In the genomic region with DNA sequence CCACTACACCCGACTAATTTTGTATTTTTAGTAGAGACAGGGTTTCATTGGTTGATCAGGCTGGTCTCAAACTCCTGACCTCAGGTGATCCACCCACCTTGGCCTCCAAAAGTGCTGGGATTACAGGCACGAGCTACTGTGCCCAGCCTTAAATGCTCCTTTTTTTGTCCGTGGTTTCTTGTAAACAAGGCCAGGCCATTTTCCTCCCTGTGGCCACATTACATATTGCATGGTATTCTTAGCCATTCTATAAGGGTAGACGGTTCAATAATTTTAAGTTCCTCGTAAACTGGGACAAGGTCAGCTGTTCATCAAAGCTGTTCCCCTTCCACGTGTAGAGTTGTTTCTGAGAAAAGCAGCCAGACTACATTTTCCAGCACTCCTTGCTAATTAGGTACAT, we compare ENCODE assay signal across 9 cellular contexts. TPM values are rescaled to one million over a fixed set of nuclear protein-coding genes. Genes with fewer than 3 reads are reported as not detected.
DNase-seq lines count a peak whose midpoint lies in the region; ATAC-seq and TF ChIP-seq lines count a peak whose summit lies in the region.
"Had no signal": no experiment of that assay in that cellular context is flagged by ENCODE, and none has a peak within 500 bp of the region (broad histone marks: within the 10 kb centered on the region; RNA-seq: fewer than 3 reads in every experiment).

No MANE protein-coding gene starts in this region.

- TF ChIP-seq CTCF in colonic mucosa (IDR thresholded peaks at IDR 0.05) (peak; percentile 16), retinal pigment epithelial cell (conservative IDR thresholded peaks at IDR 0.05; ENCODE audit: low read depth, low read length) (peak; percentile 52)

- H3K4me3 ChIP-seq in colonic mucosa: no peak overlapping the region
- H3K4me3 ChIP-seq in retinal pigment epithelial cell (ENCODE audit: low read length): no peak overlapping the region

- intact Hi-C loops in colonic mucosa (cut with DNase I): no loop called here

- H3K4me1 ChIP-seq in colonic mucosa: no peaks in the 10 kb centered on the region

- DNase-seq in DMS 273 (lab: John Stamatoyannopoulos, UW; ENCODE audit: unreplicated experiment) (peak; percentile 59), DMS 273 treated with DMSO at 0.1 percent for 48 hours (lab: John Stamatoyannopoulos, UW) (no peak), NAMALWA (ENCODE audit: low spot score) (peak; percentile 47), colonic mucosa (no peak), retinal pigment epithelial cell (ENCODE audit: low read depth) (no peak), NCI-H1092 treated with DMSO at 0.1 percent for 48 hours (lab: John Stamatoyannopoulos, UW) (no peak)
- no peak for DNase-seq in activated T-cell treated with anti-CD3 and anti-CD28 coated beads, Interleukin-2, amount 50 U/mL, for 72 hours
- DNase-seq: WERI-Rb-1 had no signal

- H3K9me3 ChIP-seq in colonic mucosa: no peaks in the 10 kb centered on the region

- H3K9me3 Mint-ChIP-seq in activated T-cell treated with anti-CD3 and anti-CD28 coated beads, Interleukin-2, amount 50 U/mL, for 72 hours: peaks cover 0 to 2% of the 10 kb centered on the region in 2 donors

- ATAC-seq in activated T-cell treated with anti-CD3 and anti-CD28 coated beads, Interleukin-2, amount 50 U/mL, for 72 hours (replicated peaks in 1 of 2): no peak
- no peak for ATAC-seq in GM18907 (IDR thresholded peaks at IDR 0.05; ENCODE audit: unreplicated experiment)

- H3K27ac ChIP-seq in colonic mucosa: no peak overlapping the region
- H3K27ac ChIP-seq: WERI-Rb-1 had no signal

- no peaks in the 10 kb centered on the region for H3K27me3 ChIP-seq in colonic mucosa

- H3K27ac Mint-ChIP-seq in activated T-cell treated with anti-CD3 and anti-CD28 coated beads, Interleukin-2, amount 50 U/mL, for 72 hours: no peak overlapping the region

- no peaks in the 10 kb centered on the region for H3K36me3 ChIP-seq in colonic mucosa
- H3K36me3 ChIP-seq: WERI-Rb-1 had no signal

- H3K4me3 Mint-ChIP-seq in activated T-cell treated with anti-CD3 and anti-CD28 coated beads, Interleukin-2, amount 50 U/mL, for 72 hours: peak overlapping the region in 1 of 2 donors; percentile 37

- H3K27me3 Mint-ChIP-seq in activated T-cell treated with anti-CD3 and anti-CD28 coated beads, Interleukin-2, amount 50 U/mL, for 72 hours (ENCODE audit: low read depth): peaks cover 49% of the 10 kb centered on the region

- H3K36me3 Mint-ChIP-seq in activated T-cell treated with anti-CD3 and anti-CD28 coated beads, Interleukin-2, amount 50 U/mL, for 72 hours (ENCODE audit: insufficient read depth in 2 of 2): no peaks in the 10 kb centered on the region

- peaks cover 21% of the 10 kb centered on the region for H3K4me1 Mint-ChIP-seq in activated T-cell treated with anti-CD3 and anti-CD28 coated beads, Interleukin-2, amount 50 U/mL, for 72 hours (ENCODE audit: low read depth)

- no peak overlapping the region for H3K9ac ChIP-seq in colonic mucosa (ENCODE audit: low read depth in 2 of 2, low read length in 2 of 2)

RNA-seq across cellular contexts. Expression of gene LUZP1, which starts 10.3 kb away (rescaled TPM):
- 10 to 100 TPM; 42.4 to 50.4 TPM for total RNA-seq in colonic mucosa
- total RNA-seq in activated T-cell treated with anti-CD3 and anti-CD28 coated beads, Interleukin-2, amount 50 U/mL, for 72 hours: 10 to 100 TPM; 11.9 to 16.3 TPM

RNA-seq across cellular contexts. Expression of gene HTR1D, which starts 38.4 kb away (rescaled TPM):
- total RNA-seq in colonic mucosa: under 1 TPM; 0.27 to 0.42 TPM
- not detected for total RNA-seq in activated T-cell treated with anti-CD3 and anti-CD28 coated beads, Interleukin-2, amount 50 U/mL, for 72 hours

Comparison
In these comparisons a context has a peak if more than half of its experiments do, and no peak if none do; other contexts are left out.
1. DNase-seq: peak in DMS 273 (single experiment) and NAMALWA (single experiment); none in DMS 273 treated with DMSO at 0.1 percent for 48 hours (single experiment), colonic mucosa (single experiment), retinal pigment epithelial cell (single experiment), activated T-cell treated with anti-CD3 and anti-CD28 coated beads, Interleukin-2, amount 50 U/mL, for 72 hours (0 of 2) and NCI-H1092 treated with DMSO at 0.1 percent for 48 hours (single experiment).